In the genomic region with DNA sequence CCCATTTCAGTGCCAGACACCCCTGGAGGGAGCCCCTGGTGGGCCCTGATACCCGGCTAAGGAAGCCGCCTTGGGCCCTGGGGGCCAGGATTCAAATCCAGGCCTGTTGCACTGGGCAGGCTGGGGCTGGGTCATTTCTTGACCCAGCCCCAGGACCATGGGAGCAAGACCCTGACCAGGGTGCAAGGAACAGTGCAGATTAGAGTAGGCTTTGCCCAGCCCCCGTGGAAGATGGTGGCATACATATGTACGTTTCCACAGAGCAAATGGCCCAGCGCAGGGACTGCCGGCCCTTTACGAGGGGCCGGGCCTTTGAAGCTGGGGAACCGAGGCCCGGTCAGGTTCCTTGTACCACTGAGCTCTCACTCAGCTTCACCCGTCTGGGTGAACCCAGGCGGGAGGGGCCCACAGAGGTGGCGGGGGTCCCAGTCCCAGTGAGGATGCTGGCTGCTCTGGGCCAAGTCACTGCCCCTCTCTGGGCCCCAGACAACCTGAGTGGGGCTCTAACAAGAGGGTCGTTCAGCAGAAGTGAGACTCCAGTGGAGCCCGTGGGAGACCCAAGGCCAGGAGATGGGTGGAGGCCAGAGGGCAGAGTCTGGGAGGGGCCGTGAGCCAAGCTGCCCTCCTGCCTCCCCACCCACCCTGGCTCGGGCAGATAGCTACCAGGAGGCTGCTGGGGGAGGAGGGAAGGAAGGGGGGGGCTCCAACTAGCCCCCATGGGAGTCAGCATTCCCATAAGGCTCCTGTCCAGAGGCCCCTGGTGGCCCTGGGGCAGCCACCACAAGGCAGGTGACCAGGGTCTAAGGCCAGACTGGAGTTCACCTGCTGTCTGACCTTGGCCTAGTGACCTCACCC, we compare ENCODE assay signal across 9 cellular contexts. TPM values are rescaled to one million over a fixed set of nuclear protein-coding genes. Genes with fewer than 3 reads are reported as not detected.
A peak's percentile ranks its signal among the peaks of the same experiment; 100 is the strongest.
DNase-seq lines count a peak whose midpoint lies in the region; ATAC-seq, FAIRE-seq and TF ChIP-seq lines count a peak whose summit lies in the region.
"Had no signal": no experiment of that assay in that cellular context is flagged by ENCODE, and none has a peak within 500 bp of the region (broad histone marks: within the 10 kb centered on the region; RNA-seq: fewer than 3 reads in every experiment).

No MANE protein-coding gene starts in this region.

- H3K79me2 ChIP-seq in SK-N-SH (ENCODE audit: insufficient read depth), result peaks cover 45% of the 10 kb centered on the region

- intact Hi-C loops in adrenal gland (cut with DNase I), result no loop called here
- intact Hi-C loops in kidney (cut with DNase I), result no loop called here

- TF ChIP-seq CTCF in SK-N-SH (IDR thresholded peaks at IDR 0.05) (no peak), adrenal gland (IDR thresholded peaks at IDR 0.05) (no peak), kidney (IDR thresholded peaks at IDR 0.05; ENCODE audit: borderline replicate concordance, extremely low read depth, insufficient read depth) (no peak), GM20000 (IDR thresholded peaks at IDR 0.05; ENCODE audit: extremely low read depth, missing control alignments) (no peak)

- TF ChIP-seq RAD21 in SK-N-SH (IDR thresholded peaks at IDR 0.05; ENCODE audit: low read length), result no peak

- H3K4me1 ChIP-seq in SK-N-SH (ENCODE audit: control insufficient read depth in 1 of 2, insufficient read depth in 2 of 2, low read depth in 1 of 2, low read length in 1 of 2), result peaks cover 20 to 55% of the 10 kb centered on the region in 2 experiments; a peak in 2 of 4 replicates
- peaks cover 68 to 74% of the 10 kb centered on the region in 2 donors for H3K4me1 ChIP-seq in adrenal gland (replicated peaks in 1 of 2)
- H3K4me1 ChIP-seq in kidney (ENCODE audit: control insufficient read depth in 1 of 2, insufficient read depth in 1 of 2, low read depth in 1 of 2, low read length in 2 of 2), result peaks cover 34 to 64% of the 10 kb centered on the region in 2 donors
- H3K4me1 ChIP-seq in subcutaneous abdominal adipose tissue (ENCODE audit: control insufficient read depth in 5 of 5, insufficient read depth in 5 of 5, low read length in 5 of 5), result peaks cover 21 to 86% (median 84%) of the 10 kb centered on the region in 5 donors

- peaks cover 13% of the 10 kb centered on the region for H3F3A ChIP-seq in SK-N-SH (replicated peaks; ENCODE audit: insufficient read depth)

- no peaks in the 10 kb centered on the region for H3K9me3 ChIP-seq in SK-N-SH
- no peaks in the 10 kb centered on the region for H3K9me3 ChIP-seq in adrenal gland (replicated peaks in 1 of 3)
- no peaks in the 10 kb centered on the region for H3K9me3 ChIP-seq in kidney (ENCODE audit: control insufficient read depth in 1 of 2, low read length in 2 of 2)
- H3K9me3 ChIP-seq in subcutaneous abdominal adipose tissue (ENCODE audit: control insufficient read depth in 5 of 5, low read length in 5 of 5), result no peaks in the 10 kb centered on the region

- ATAC-seq in SK-N-SH treated with all-trans-retinoic acid at 6 μM for 48 hours, result no peak

- TF ChIP-seq POLR2A in adrenal gland (IDR thresholded peaks at IDR 0.05), result no peak

- CTCF ChIA-PET in SK-N-SH (lab: Yijun Ruan, JAX), result interaction anchor here (0.6 to 2.0 kb wide), 5 partner anchors 12 to 29 kb away, joined by 3 to 7 read pairs (median 3); no protein-coding TSS in a partner anchor

- H3K36me3 ChIP-seq in SK-N-SH (replicated peaks in 1 of 2; ENCODE audit: control insufficient read depth in 1 of 2, insufficient read depth in 2 of 2, low read length in 1 of 2) (peaks cover 2 to 26% of the 10 kb centered on the region in 2 experiments), adrenal gland (replicated peaks in 1 of 2) (peaks cover 0 to 44% of the 10 kb centered on the region in 2 donors), kidney (ENCODE audit: control insufficient read depth in 1 of 2, insufficient read depth in 2 of 2, low read length in 2 of 2) (peaks cover 0 to 30% of the 10 kb centered on the region in 2 donors), subcutaneous abdominal adipose tissue (ENCODE audit: control insufficient read depth in 5 of 5, insufficient read depth in 5 of 5, low read length in 5 of 5) (peaks cover 0 to 50% (median 41%) of the 10 kb centered on the region in 5 donors)

- no peak overlapping the region for H3K9ac ChIP-seq in SK-N-SH
- H3K9ac ChIP-seq in kidney (ENCODE audit: low read length in 2 of 2), result peak overlapping the region; percentile 78 to 99
- peak overlapping the region; percentile 89 to 95 (median 90) for H3K9ac ChIP-seq in subcutaneous abdominal adipose tissue (ENCODE audit: low read length in 5 of 5)

- peak overlapping the region in 1 of 2 experiments; percentile 44; a peak in 1 of 4 replicates for H3K27ac ChIP-seq in SK-N-SH (ENCODE audit: low read depth in 2 of 2, low read length in 1 of 2)
- H3K27ac ChIP-seq in adrenal gland, result peak overlapping the region; percentile 50 to 99 (median 98)
- peak overlapping the region; percentile 98 for H3K27ac ChIP-seq in kidney (ENCODE audit: low read depth in 2 of 2, low read length in 2 of 2)
- H3K27ac ChIP-seq in subcutaneous abdominal adipose tissue (ENCODE audit: low read depth, low read length), result peak overlapping the region; percentile 98

- no peak for TF ChIP-seq EP300 in SK-N-SH (IDR thresholded peaks at IDR 0.05; ENCODE audit: borderline replicate concordance in 1 of 2, low read depth in 1 of 2, low read length in 1 of 2)

- DNase-seq in SK-N-SH (no peak), adrenal gland (peak in 2 of 7 donors; percentile 47 to 51), kidney (peak; percentile 66), nucleus accumbens (lab: John Stamatoyannopoulos, UW) (no peak), KG1 (lab: John Stamatoyannopoulos, UW) (no peak), GM20000 (ENCODE audit: low spot score) (no peak)

- H2AFZ ChIP-seq in SK-N-SH (ENCODE audit: low read depth), result no peak overlapping the region

- peak overlapping the region; percentile 98 for H3K4me2 ChIP-seq in SK-N-SH

- H3K27me3 ChIP-seq in SK-N-SH (ENCODE audit: insufficient read depth) (no peaks in the 10 kb centered on the region), adrenal gland (no peaks in the 10 kb centered on the region), subcutaneous abdominal adipose tissue (ENCODE audit: control insufficient read depth in 5 of 5, insufficient read depth in 4 of 5, low read length in 5 of 5) (peaks cover 0 to 4% (median 0%) of the 10 kb centered on the region in 5 donors)

- H4K20me1 ChIP-seq in SK-N-SH (ENCODE audit: insufficient read depth), result peaks cover 73% of the 10 kb centered on the region

- no peak for FAIRE-seq in kidney (lab: Jason Lieb, UNC)
- FAIRE-seq: A204.1 had no signal

- H3K4me3 ChIP-seq in SK-N-SH (ENCODE audit: low read depth in 2 of 2, low read length in 1 of 2) (peak overlapping the region in 1 of 2 experiments; percentile 94; a peak in 1 of 4 replicates), adrenal gland (peak overlapping the region in 1 of 4 donors; percentile 99), kidney (ENCODE audit: low read length in 2 of 2) (peak overlapping the region; percentile 85 to 95), subcutaneous abdominal adipose tissue (ENCODE audit: low read depth in 1 of 5, low read length in 5 of 5) (peak overlapping the region in 4 of 5 donors; percentile 79 to 98 (median 94))

- POLR2A ChIA-PET in SK-N-SH (lab: Yijun Ruan, JAX), result interaction anchor here (1.2 to 2.0 kb wide), 2 partner anchors 12 to 29 kb away, joined by 4 to 7 read pairs; no protein-coding TSS in a partner anchor

- WGBS in SK-N-SH (ENCODE audit: low lambda C conversion rate), result 100% methylated on average over 5 of the region's 17 CpGs
- 36 to 59% (median 53%) methylated on average over 5 to 17 of the region's 17 CpGs for WGBS in adrenal gland, 4 donors

- no peaks in the 10 kb centered on the region for H3K9me2 ChIP-seq in SK-N-SH

TF ChIP-seq in SK-N-SH treated with all-trans-retinoic acid at 6 μM for 48 hours, 23 proteins besides CTCF, POLR2A, EP300 and RAD21 (continues in another document):
- TF ChIP-seq BACH2 (CRISPR knock-in tag; IDR thresholded peaks at IDR 0.05; ENCODE audit: borderline replicate concordance) (no peak), GLIS3 (CRISPR knock-in tag; IDR thresholded peaks at IDR 0.05) (no peak), ISL1 (CRISPR knock-in tag; IDR thresholded peaks at IDR 0.05) (no peak), ZFP30 (CRISPR knock-in tag; IDR thresholded peaks at IDR 0.05) (no peak)

RNA-seq across cellular contexts. Expression of gene MKNK2, which starts 2.7 kb away (rescaled TPM):
- polyA plus RNA-seq in SK-N-SH (2012; rRNA removed) (58.9 and 65.4 TPM in 2 replicates), adrenal gland (100 to 1,000 TPM in 2 of 3 donors, 10 to 100 TPM in 1; 30.4 to 238 (median 140) TPM), kidney (ENCODE audit: insufficient read depth, low read depth, low replicate concordance) (67.2 TPM)
- 32.5 and 45.8 TPM in 2 replicates for polyA plus RNA-seq in SK-N-SH (2012; cell fraction: cytosol; rRNA removed)
- 109 and 141 TPM in 2 replicates for polyA plus RNA-seq in SK-N-SH (2012; cell fraction: nucleus; rRNA removed)
- total RNA-seq in adrenal gland (100 to 1,000 TPM; 106 to 440 (median 171) TPM), kidney (190 TPM)

RNA-seq across cellular contexts. Expression of gene BTBD2, which starts 32.8 kb away (rescaled TPM):
- polyA plus RNA-seq in SK-N-SH (2012; rRNA removed) (54.4 and 66.8 TPM in 2 replicates), adrenal gland (10 to 100 TPM; 11.8 to 87.5 (median 57.7) TPM), kidney (ENCODE audit: insufficient read depth, low read depth, low replicate concordance) (57.0 TPM)
- 21.2 and 45.9 TPM in 2 replicates for polyA plus RNA-seq in SK-N-SH (2012; cell fraction: cytosol; rRNA removed)
- polyA plus RNA-seq in SK-N-SH (2012; cell fraction: nucleus; rRNA removed), result 64.3 and 71.6 TPM in 2 replicates
- total RNA-seq in adrenal gland (100 to 1,000 TPM in 1 of 8 donors, 10 to 100 TPM in 7; 55.0 to 122 (median 82.4) TPM), kidney (70.3 TPM)

RNA-seq across cellular contexts. Expression of gene MOB3A, which starts 47.8 kb away (rescaled TPM):
- polyA plus RNA-seq in SK-N-SH (2012; rRNA removed) (21.4 and 24.1 TPM in 2 replicates), adrenal gland (10 to 100 TPM; 13.6 to 22.4 (median 16.0) TPM), kidney (ENCODE audit: insufficient read depth, low read depth, low replicate concordance) (16.9 TPM)
- 10.3 and 14.6 TPM in 2 replicates for polyA plus RNA-seq in SK-N-SH (2012; cell fraction: cytosol; rRNA removed)
- 18.1 and 18.8 TPM in 2 replicates for polyA plus RNA-seq in SK-N-SH (2012; cell fraction: nucleus; rRNA removed)
- total RNA-seq in adrenal gland (10 to 100 TPM; 25.5 to 54.0 (median 45.2) TPM), kidney (59.7 TPM)

RNA-seq across cellular contexts. Expression of gene IZUMO4, which starts 48.4 kb away (rescaled TPM):
- polyA plus RNA-seq in SK-N-SH (2012; rRNA removed), result 4.6 and 10.3 TPM in 2 replicates
- 1.0 and 1.1 TPM in 2 replicates for polyA plus RNA-seq in SK-N-SH (2012; cell fraction: cytosol; rRNA removed)
- 72.7 and 86.9 TPM in 2 replicates for polyA plus RNA-seq in SK-N-SH (2012; cell fraction: nucleus; rRNA removed)
- 1 to 10 TPM in 6 of 8 donors, under 1 TPM in 2; 0.69 to 8.7 (median 2.1) TPM for total RNA-seq in adrenal gland
- polyA plus RNA-seq in adrenal gland, result 10 to 100 TPM in 2 of 3 donors, 1 to 10 TPM in 1; 2.6 to 24.6 (median 17.4) TPM
- 4.3 TPM for total RNA-seq in kidney
- polyA plus RNA-seq in kidney (ENCODE audit: insufficient read depth, low read depth, low replicate concordance), result 8.9 TPM
